In genomic region chr10:24718031-24718855, GRCh38 we compare ENCODE assay signal across 11 cellular contexts. TPM values are rescaled to one million over a fixed set of nuclear protein-coding genes. Genes with fewer than 3 reads are reported as not detected.
DNase-seq lines count a peak whose midpoint lies in the region; TF ChIP-seq lines count a peak whose summit lies in the region.
"Had no signal": no experiment of that assay in that cellular context is flagged by ENCODE, and none has a peak within 500 bp of the region (broad histone marks: within the 10 kb centered on the region; RNA-seq: fewer than 3 reads in every experiment).

No MANE protein-coding gene starts in this region.

- intact Hi-C loops in cardiac septum (cut with DNase I): no loop called here

- H3K9me3 ChIP-seq in HEK293 (ENCODE audit: control insufficient read depth, insufficient read depth, low read depth, low read length): no peaks in the 10 kb centered on the region
- H3K9me3 ChIP-seq: esophagus squamous epithelium had no signal

- no peak overlapping the region for H3K4me3 ChIP-seq in HEK293 (ENCODE audit: low read depth, low read length)
- H3K4me3 ChIP-seq in WI38 (ENCODE audit: low read depth, low read length): peak overlapping the region; percentile 90
- H3K4me3 ChIP-seq in fibroblast of villous mesenchyme (ENCODE audit: low read depth, low read length): peak overlapping the region; percentile 88

- H3K4me1 ChIP-seq in HEK293 (ENCODE audit: control insufficient read depth, insufficient read depth, low read length): peaks cover 9% of the 10 kb centered on the region

- H3K27ac ChIP-seq in HEK293 (ENCODE audit: extremely low read depth, low read depth, low read length): no peak overlapping the region
- H3K27ac ChIP-seq: esophagus squamous epithelium, VCaP had no signal

- POLR2A ChIA-PET in HEK293 (lab: Yijun Ruan, JAX): interaction anchor here (0.7 kb wide), 1 partner anchor 135 kb away, joined by 3 read pairs; no protein-coding TSS in a partner anchor

- H3K36me3 ChIP-seq in HEK293 (ENCODE audit: control insufficient read depth in 2 of 2, insufficient read depth in 1 of 2, low read length in 2 of 2): peaks cover 0 to 12% of the 10 kb centered on the region in 2 experiments; a peak in 1 of 3 replicates
- H3K36me3 ChIP-seq: esophagus squamous epithelium had no signal

- CTCF ChIA-PET in HEK293 (lab: Yijun Ruan, JAX): interaction anchor here (0.6 kb wide), 3 partner anchors 234 to 1674 kb away, joined by 3 to 5 read pairs (median 5); partner anchors contain the start of gene PRTFDC1

- TF ChIP-seq CTCF in HEK293 (tag by site-specific recombination; IDR thresholded peaks at IDR 0.05) (no peak), WI38 (IDR thresholded peaks at IDR 0.05; ENCODE audit: low read depth, low read length) (no peak), fibroblast of villous mesenchyme (IDR thresholded peaks at IDR 0.05; ENCODE audit: insufficient read depth, low read depth, low read length) (no peak)

- DNase-seq in fibroblast of villous mesenchyme (ENCODE audit: low read depth) (peak; percentile 88), superior temporal gyrus (ENCODE audit: extremely low spot score) (peak; percentile 37), putamen (ENCODE audit: low spot score) (no peak), pons (ENCODE audit: low spot score) (no peak), cardiac septum (ENCODE audit: low spot score) (no peak), NCI-H187 (lab: John Stamatoyannopoulos, UW) (no peak)
- DNase-seq: activated naive CD8-positive, alpha-beta T cell treated with anti-CD3 and anti-CD28 coated beads for 36 hours; esophagus squamous epithelium had no signal

TF ChIP-seq in HEK293, 187 proteins besides CTCF, POLR2A, EP300 and RAD21:
- TF ChIP-seq GFI1B (tag by site-specific recombination; IDR thresholded peaks at IDR 0.05) (no peak), ZBTB21 (tag by site-specific recombination; IDR thresholded peaks at IDR 0.05) (no peak), ZNF391 (tag by site-specific recombination; IDR thresholded peaks at IDR 0.05; ENCODE audit: borderline replicate concordance, low read depth) (no peak), ZNF155 (tag by site-specific recombination; IDR thresholded peaks at IDR 0.05) (no peak), SCRT2 (tag by site-specific recombination; IDR thresholded peaks at IDR 0.05) (peak; percentile 49; the same call in 1 of the 2 replicates), ZNF600 (tag by site-specific recombination; IDR thresholded peaks at IDR 0.05) (0 out of 2 replicates have a peak, but pooled peaks have one; percentile 41), ZNF366 (tag by site-specific recombination; conservative IDR thresholded peaks at IDR 0.05) (peak; percentile 66), GLI2 (tag by site-specific recombination; IDR thresholded peaks at IDR 0.05; ENCODE audit: borderline replicate concordance, low read depth) (no peak), ZNF140 (tag by site-specific recombination; IDR thresholded peaks at IDR 0.05) (no peak), REST (tag by site-specific recombination; IDR thresholded peaks at IDR 0.05) (peak; percentile 61; the same call in 1 of the 2 replicates), ZNF654 (tag by site-specific recombination; IDR thresholded peaks at IDR 0.05; ENCODE audit: low read depth) (no peak), PRDM10 (tag by site-specific recombination; IDR thresholded peaks at IDR 0.05) (peak; percentile 44; the same call in 1 of the 2 replicates), ZBTB17 (tag by site-specific recombination; IDR thresholded peaks at IDR 0.05) (peak; percentile 76), ZNF623 (tag by site-specific recombination; IDR thresholded peaks at IDR 0.05) (no peak)

RNA-seq across cellular contexts. Expression of gene ARHGAP21, which starts 5.4 kb away (rescaled TPM):
- total RNA-seq in fibroblast of villous mesenchyme (117 and 136 TPM in 2 replicates), cardiac septum (56.4 TPM)

Comparison
In these comparisons a context has a peak if more than half of its experiments do, and no peak if none do; other contexts are left out.
1. DNase-seq: peak in fibroblast of villous mesenchyme (single experiment) and superior temporal gyrus (single experiment); none in putamen (single experiment), pons (single experiment), cardiac septum (single experiment) and NCI-H187 (0 of 2).